In the genomic region with DNA sequence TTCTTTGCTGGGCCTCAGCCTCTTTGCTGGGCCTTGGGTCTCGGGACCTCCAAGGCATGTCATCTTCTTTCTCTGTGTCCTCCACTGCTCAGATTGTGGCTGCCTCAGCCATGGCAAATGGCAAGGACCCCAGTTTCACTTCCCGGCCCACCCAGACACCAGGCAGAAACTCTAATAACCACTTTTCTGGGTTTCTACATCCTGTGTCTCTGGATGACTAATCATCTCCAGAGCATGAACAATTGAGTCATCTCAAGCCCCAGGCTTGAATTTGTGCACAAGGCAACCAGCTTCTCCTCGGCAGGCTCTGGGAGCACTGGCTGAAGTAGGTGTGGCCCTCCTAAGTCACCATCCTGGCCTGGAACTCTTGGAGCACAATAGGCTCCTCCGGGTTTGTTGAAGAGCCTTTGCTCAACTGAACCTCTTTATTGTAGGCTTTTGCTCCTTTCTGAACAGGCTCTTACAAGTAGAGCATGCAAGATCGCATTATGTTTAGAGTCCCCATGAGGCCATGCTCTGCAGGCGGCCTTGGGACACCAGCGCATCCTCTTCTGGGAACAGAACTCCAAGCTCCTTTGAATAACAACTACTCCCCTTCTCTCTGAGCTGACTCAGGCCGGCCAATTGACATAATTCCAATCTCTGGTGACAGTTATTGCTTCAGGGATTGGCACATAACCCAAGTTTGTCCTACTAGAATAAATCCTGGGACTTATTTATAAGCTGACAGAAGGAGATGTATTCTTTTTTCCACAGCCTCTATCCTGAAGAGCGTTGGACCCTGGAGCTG, we compare ENCODE assay signal across 8 cellular contexts.
DNase-seq lines count a peak whose midpoint lies in the region; ATAC-seq and TF ChIP-seq lines count a peak whose summit lies in the region.

No MANE protein-coding gene starts in this region.

- TF ChIP-seq CTCF in Calu3 (IDR thresholded peaks at IDR 0.05; ENCODE audit: unreplicated experiment) (no peak), epithelial cell of esophagus (IDR thresholded peaks at IDR 0.05; ENCODE audit: insufficient read depth, low read depth, low read length, missing control alignments) (no peak), H9 (conservative IDR thresholded peaks at IDR 0.05) (no peak)

- H3K4me3 ChIP-seq in epithelial cell of esophagus (ENCODE audit: low read length), result no peak overlapping the region

- H3K9ac ChIP-seq in H9 (ENCODE audit: extremely low read depth, insufficient read length, low read length), result no peak overlapping the region

- no peak overlapping the region for H3K27ac ChIP-seq in H9 (ENCODE audit: insufficient read length, low read depth, low read length)

- no peaks in the 10 kb centered on the region for H3K4me1 ChIP-seq in H9 (ENCODE audit: insufficient read depth, low read length)

- no peak overlapping the region for H2AFZ ChIP-seq in H9 (ENCODE audit: low read length)

- WGBS in H9 (ENCODE audit: extremely low coverage, insufficient read length, low lambda C conversion rate), result no CpG with 5 or more reads among the region's 9 CpGs

- H3K36me3 Mint-ChIP-seq in Calu3 (ENCODE audit: insufficient read depth, unreplicated experiment) (peaks cover 9% of the 10 kb centered on the region), H9 (ENCODE audit: insufficient read depth in 1 of 3, low read depth in 3 of 3) (no peaks in the 10 kb centered on the region; a peak in 1 of 7 replicates)

- no peak overlapping the region for H3K18ac ChIP-seq in H9 (ENCODE audit: insufficient read length, low read depth, low read length)

- no peak overlapping the region for H3K4me2 ChIP-seq in H9 (ENCODE audit: insufficient read depth, insufficient read length, low read length)

- H2BK15ac ChIP-seq in H9 (ENCODE audit: low read depth, low read length), result no peak overlapping the region

- H3K9me3 ChIP-seq in H9 (ENCODE audit: control insufficient read depth, low read depth, low read length), result no peaks in the 10 kb centered on the region

- no TSS peak for BruUV-seq in Calu3 (replicated peaks; lab: Mats Ljungman, UMichigan)

- no peaks in the 10 kb centered on the region for H3K27me3 Mint-ChIP-seq in Calu3 (ENCODE audit: unreplicated experiment)
- H3K27me3 Mint-ChIP-seq in H9 (ENCODE audit: low read depth), result no peaks in the 10 kb centered on the region

- ATAC-seq in GM19463 (IDR thresholded peaks at IDR 0.05; ENCODE audit: unreplicated experiment) (peak; percentile 82), HG03196 (IDR thresholded peaks at IDR 0.05; ENCODE audit: unreplicated experiment) (peak; percentile 94)

- no peak overlapping the region for H2BK20ac ChIP-seq in H9 (ENCODE audit: low read depth, low read length, poor library complexity, severe bottlenecking)

- H4K91ac ChIP-seq in H9 (ENCODE audit: insufficient read length, low read depth, low read length), result no peak overlapping the region

- H3K27me3 ChIP-seq in H9 (ENCODE audit: insufficient read depth, low read length), result no peaks in the 10 kb centered on the region

- no peak overlapping the region for H3K56ac ChIP-seq in H9 (ENCODE audit: insufficient read length, low read depth, low read length)

- no peak overlapping the region for H4K8ac ChIP-seq in H9 (replicated peaks; ENCODE audit: insufficient read length, low read depth, low read length)

- H2BK120ac ChIP-seq in H9 (ENCODE audit: low read depth, low read length, poor library complexity, severe bottlenecking), result no peak overlapping the region

- H2BK5ac ChIP-seq in H9 (ENCODE audit: insufficient read length, low read length), result no peak overlapping the region

- H2AK5ac ChIP-seq in H9 (ENCODE audit: insufficient read length, low read length), result no peak overlapping the region

- H4K5ac ChIP-seq in H9 (ENCODE audit: insufficient read length, low read depth, low read length), result no peak overlapping the region

- no peaks in the 10 kb centered on the region for H3K23me2 ChIP-seq in H9 (ENCODE audit: insufficient read length, low read depth, low read length, poor library complexity, severe bottlenecking)

- no peaks in the 10 kb centered on the region for H3K79me2 ChIP-seq in H9 (ENCODE audit: insufficient read depth, low read length)

- H3K14ac ChIP-seq in H9 (ENCODE audit: insufficient read depth, low read length), result no peak overlapping the region

- H3K4me1 Mint-ChIP-seq in Calu3 (ENCODE audit: low read depth, unreplicated experiment) (peaks cover 5% of the 10 kb centered on the region), H9 (peaks cover 0 to 12% of the 10 kb centered on the region in 2 experiments; a peak in 2 of 4 replicates)

- H4K20me1 ChIP-seq in H9 (ENCODE audit: control insufficient read depth, insufficient read depth, insufficient read length), result no peaks in the 10 kb centered on the region

- peak overlapping the region; percentile 39 for H3K27ac Mint-ChIP-seq in Calu3 (ENCODE audit: unreplicated experiment)
- no peak overlapping the region; a peak in 2 of 7 replicates for H3K27ac Mint-ChIP-seq in H9

- H3K9me3 Mint-ChIP-seq in Calu3 (ENCODE audit: low read depth, unreplicated experiment) (no peaks in the 10 kb centered on the region), H9 (no peaks in the 10 kb centered on the region; a peak in 1 of 5 replicates)

- no peak overlapping the region for H3K23ac ChIP-seq in H9 (ENCODE audit: insufficient read length, low read depth, low read length)

- H3K4me3 Mint-ChIP-seq in Calu3 (ENCODE audit: low read depth, unreplicated experiment) (no peak overlapping the region), H9 (no peak overlapping the region)

- CTCF ChIA-PET in Calu3 (lab: Charles Lee), result no interaction called here

- H2BK12ac ChIP-seq in H9 (ENCODE audit: insufficient read length, low read depth, low read length), result no peak overlapping the region

- DNase-seq in Calu3 (peak; percentile 2), epithelial cell of esophagus (ENCODE audit: low read depth) (peak; percentile 99), NCI-H1417 treated with DMSO at 0.1 percent for 48 hours (lab: John Stamatoyannopoulos, UW) (no peak), H9 (no peak)
- no peak for DNase-seq in stimulated activated naive CD4-positive, alpha-beta T cell treated with Interleukin-2 at 50 U/mL for 16 hours (lab: John Stamatoyannopoulos, UW)
- DNase-seq in activated CD4-positive, alpha-beta T cell treated with anti-CD3 and anti-CD28 coated beads, Interleukin-2, amount 50 U/mL, for 1 hour, result no peak

- H3T11ph ChIP-seq in H9 (ENCODE audit: low read length), result no peak overlapping the region

- H3K79me1 ChIP-seq in H9 (ENCODE audit: insufficient read depth, low read depth, low read length, poor library complexity, severe bottlenecking), result no peaks in the 10 kb centered on the region

- H3K4ac ChIP-seq in H9 (ENCODE audit: low read depth, low read length), result no peak overlapping the region

- intact Hi-C loops in Calu3 (cut with micrococcal nuclease; ENCODE audit: unreplicated experiment), result no loop called here

Comparison
In these comparisons a context has a peak if more than half of its experiments do, and no peak if none do; other contexts are left out.
1. DNase-seq: peak in Calu3 (single experiment) and epithelial cell of esophagus (single experiment); none in stimulated activated naive CD4-positive, alpha-beta T cell treated with Interleukin-2 at 50 U/mL for 16 hours (single experiment), NCI-H1417 treated with DMSO at 0.1 percent for 48 hours (single experiment), H9 (single experiment) and activated CD4-positive, alpha-beta T cell treated with anti-CD3 and anti-CD28 coated beads, Interleukin-2, amount 50 U/mL, for 1 hour (single experiment).